27 cellular contexts compared by ENCODE assay signal in the genomic region with DNA sequence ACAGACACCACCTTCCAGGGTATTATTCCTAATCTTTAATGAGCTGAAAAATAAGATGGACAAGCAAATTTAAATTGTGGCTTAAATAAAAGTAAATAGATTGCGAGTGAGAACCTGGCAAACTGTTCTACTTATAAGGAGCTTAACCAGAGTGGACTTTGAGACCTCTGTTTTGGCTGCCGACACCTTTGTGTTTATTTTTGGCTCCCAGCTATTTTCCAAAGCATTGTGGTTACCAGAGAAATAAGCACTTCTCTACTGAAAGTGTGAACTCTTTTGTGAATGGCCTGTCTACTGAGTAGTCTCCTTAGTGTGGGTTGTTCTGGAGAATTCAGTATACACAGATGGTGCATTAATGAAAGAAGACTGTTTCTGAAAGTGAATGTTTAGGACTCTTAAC.
DNase-seq lines count a peak whose midpoint lies in the region; ATAC-seq, FAIRE-seq and TF ChIP-seq lines count a peak whose summit lies in the region.
"Had no signal": no experiment of that assay in that cellular context is flagged by ENCODE, and none has a peak within 500 bp of the region (broad histone marks: within the 10 kb centered on the region; RNA-seq: fewer than 3 reads in every experiment).

No MANE protein-coding gene starts in this region.

- H3K27me3 ChIP-seq in gastroesophageal sphincter (no peaks in the 10 kb centered on the region), pancreas (no peaks in the 10 kb centered on the region)
- no peaks in the 10 kb centered on the region for H3K27me3 ChIP-seq in naive thymus-derived CD4-positive, alpha-beta T cell (ENCODE audit: control insufficient read depth in 2 of 2, insufficient read depth in 2 of 2, low read length in 2 of 2)
- H3K27me3 ChIP-seq: hepatocyte, upper lobe of left lung had no signal

- no peak overlapping the region for H3K4me3 Mint-ChIP-seq in naive thymus-derived CD4-positive, alpha-beta T cell
- H3K4me3 Mint-ChIP-seq: activated CD4-positive, alpha-beta memory T cell treated with anti-CD3 and anti-CD28 coated beads for 36 hours; B cell; stimulated activated naive CD8-positive, alpha-beta T cell treated with anti-CD3 and anti-CD28 coated beads, Interleukin-15, amount 100 ng/mL, for 72 hours; T-helper 2 cell treated with Interferon-gamma antibody and Interleukin-4, amounts not matched to agents 5 μg/mL and 100 μg/mL, for 36 hours had no signal

- ATAC-seq in GM19324 (IDR thresholded peaks at IDR 0.05; ENCODE audit: low FRiP score, unreplicated experiment) = peak; percentile 95
- no peak for ATAC-seq in gastroesophageal sphincter
- ATAC-seq in pancreas = peak; percentile 92 to 97 (median 94)
- ATAC-seq in naive thymus-derived CD4-positive, alpha-beta T cell = no peak
- ATAC-seq: Panc1; stimulated activated naive CD8-positive, alpha-beta T cell treated with anti-CD3 and anti-CD28 coated beads, Interleukin-15, amount 100 ng/mL, for 72 hours had no signal

- no peak overlapping the region for H3K27ac Mint-ChIP-seq in naive thymus-derived CD4-positive, alpha-beta T cell
- H3K27ac Mint-ChIP-seq: activated CD4-positive, alpha-beta memory T cell treated with anti-CD3 and anti-CD28 coated beads for 36 hours; B cell; stimulated activated naive CD8-positive, alpha-beta T cell treated with anti-CD3 and anti-CD28 coated beads, Interleukin-15, amount 100 ng/mL, for 72 hours; T-helper 2 cell treated with Interferon-gamma antibody and Interleukin-4, amounts not matched to agents 5 μg/mL and 100 μg/mL, for 36 hours had no signal

- peaks cover 0 to 15% (median 6%) of the 10 kb centered on the region in 5 donors for H3K27me3 Mint-ChIP-seq in naive thymus-derived CD4-positive, alpha-beta T cell
- H3K27me3 Mint-ChIP-seq: stimulated activated naive CD8-positive, alpha-beta T cell treated with anti-CD3 and anti-CD28 coated beads, Interleukin-15, amount 100 ng/mL, for 72 hours had no signal

- DNase-seq in HuH-7 (ENCODE audit: low spot score) = peak; percentile 2
- DNase-seq in pancreas = peak in 2 of 6 donors; percentile 23 to 38
- no peak for DNase-seq in GF-D8 (lab: John Stamatoyannopoulos, UW)
- no peak for DNase-seq in naive thymus-derived CD4-positive, alpha-beta T cell
- DNase-seq in activated CD4-positive, alpha-beta T cell treated with anti-CD3 and anti-CD28 coated beads, Interleukin-2, amount 50 U/mL, for 1 hour = no peak
- DNase-seq: activated CD4-positive, alpha-beta memory T cell treated with anti-CD3 and anti-CD28 coated beads for 36 hours; activated naive CD4-positive, alpha-beta T cell; amniotic stem cell; COR-L47; dermis blood vessel endothelial cell; foreskin fibroblast; MV-4-11; NCI-H1694; NCI-H226; stimulated activated CD4-positive, alpha-beta T cell treated with anti-CD3 and anti-CD28 coated beads, Interleukin-2, amount 100 ng/mL, for 24 hours; stimulated activated naive CD8-positive, alpha-beta T cell treated with anti-CD3 and anti-CD28 coated beads, Interleukin-15, amount 100 ng/mL, for 72 hours; upper lobe of left lung had no signal

- H3K27ac ChIP-seq in gastroesophageal sphincter (peak overlapping the region; percentile 4 to 31 (median 24)), pancreas (peak overlapping the region in 3 of 4 donors; percentile 0 to 46 (median 33))
- H3K27ac ChIP-seq in naive thymus-derived CD4-positive, alpha-beta T cell (ENCODE audit: low read depth, low read length) = no peak overlapping the region
- H3K27ac ChIP-seq: cardiac muscle cell, epithelial cell of prostate, hepatocyte, HL-60, parathyroid adenoma, upper lobe of left lung had no signal

- intact Hi-C loops in pancreas (cut with DNase I) = loop anchor here in 1 of 3 donors (10.0 kb wide), 1 partner anchor 135 kb away; no protein-coding TSS in a partner anchor
- intact Hi-C loops in naive thymus-derived CD4-positive, alpha-beta T cell (cut with micrococcal nuclease) = no loop called here

- H3K4me3 ChIP-seq in gastroesophageal sphincter (no peak overlapping the region), pancreas (no peak overlapping the region)
- H3K4me3 ChIP-seq in naive thymus-derived CD4-positive, alpha-beta T cell (ENCODE audit: low read length) = no peak overlapping the region
- H3K4me3 ChIP-seq: cardiac muscle cell, hepatocyte, upper lobe of left lung had no signal

- no peak for FAIRE-seq in pancreas (lab: Jason Lieb, UNC)

- no peak for TF ChIP-seq CTCF in gastroesophageal sphincter (IDR thresholded peaks at IDR 0.05)
- no peak for TF ChIP-seq CTCF in pancreas (IDR thresholded peaks at IDR 0.05)

- POLR2A ChIA-PET in naive thymus-derived CD4-positive, alpha-beta T cell (lab: Charles Lee) = no interaction called here

- H3K9me3 Mint-ChIP-seq in naive thymus-derived CD4-positive, alpha-beta T cell = no peaks in the 10 kb centered on the region
- H3K9me3 Mint-ChIP-seq: activated CD4-positive, alpha-beta memory T cell treated with anti-CD3 and anti-CD28 coated beads for 36 hours; stimulated activated naive CD8-positive, alpha-beta T cell treated with anti-CD3 and anti-CD28 coated beads, Interleukin-15, amount 100 ng/mL, for 72 hours; T-helper 2 cell treated with Interferon-gamma antibody and Interleukin-4, amounts not matched to agents 5 μg/mL and 100 μg/mL, for 36 hours had no signal

- no peaks in the 10 kb centered on the region for H3K9me3 ChIP-seq in gastroesophageal sphincter
- H3K9me3 ChIP-seq in pancreas = no peaks in the 10 kb centered on the region
- H3K9me3 ChIP-seq in naive thymus-derived CD4-positive, alpha-beta T cell (ENCODE audit: control insufficient read depth in 2 of 3, low read length in 3 of 3) = no peaks in the 10 kb centered on the region
- H3K9me3 ChIP-seq: upper lobe of left lung had no signal

- TF ChIP-seq EP300 in gastroesophageal sphincter (IDR thresholded peaks at IDR 0.05) = no peak

- CTCF ChIA-PET in naive thymus-derived CD4-positive, alpha-beta T cell (lab: Charles Lee) = no interaction called here

- H3K36me3 ChIP-seq in gastroesophageal sphincter = no peaks in the 10 kb centered on the region
- no peaks in the 10 kb centered on the region for H3K36me3 ChIP-seq in pancreas
- no peaks in the 10 kb centered on the region for H3K36me3 ChIP-seq in naive thymus-derived CD4-positive, alpha-beta T cell (ENCODE audit: control insufficient read depth in 2 of 3, insufficient read depth in 3 of 3, low read length in 3 of 3)
- H3K36me3 ChIP-seq: cardiac muscle cell, upper lobe of left lung had no signal

- H3K4me1 Mint-ChIP-seq in naive thymus-derived CD4-positive, alpha-beta T cell = no peaks in the 10 kb centered on the region
- H3K4me1 Mint-ChIP-seq: B cell; stimulated activated naive CD8-positive, alpha-beta T cell treated with anti-CD3 and anti-CD28 coated beads, Interleukin-15, amount 100 ng/mL, for 72 hours had no signal

- WGBS in gastroesophageal sphincter (ENCODE audit: low coverage in 1 of 2), 2 donors = 22 to 23% methylated on average over 2 of the region's 2 CpGs
- WGBS in pancreas, 2 donors = 12 to 16% methylated on average over 2 of the region's 2 CpGs

- no peak for TF ChIP-seq POLR2A in gastroesophageal sphincter (IDR thresholded peaks at IDR 0.05)

- peaks cover 0 to 21% (median 10%) of the 10 kb centered on the region in 3 donors for H3K4me1 ChIP-seq in gastroesophageal sphincter
- peaks cover 5 to 11% (median 5%) of the 10 kb centered on the region in 3 donors for H3K4me1 ChIP-seq in pancreas
- H3K4me1 ChIP-seq in naive thymus-derived CD4-positive, alpha-beta T cell (ENCODE audit: control insufficient read depth in 2 of 2, insufficient read depth in 2 of 2, low read length in 2 of 2) = no peaks in the 10 kb centered on the region
- H3K4me1 ChIP-seq: parathyroid adenoma, upper lobe of left lung had no signal

- peaks cover 0 to 7% (median 0%) of the 10 kb centered on the region in 5 donors for H3K36me3 Mint-ChIP-seq in naive thymus-derived CD4-positive, alpha-beta T cell
- H3K36me3 Mint-ChIP-seq: activated CD4-positive, alpha-beta memory T cell treated with anti-CD3 and anti-CD28 coated beads for 36 hours had no signal

Comparison
In these comparisons a context has a peak if more than half of its experiments do, and no peak if none do; other contexts are left out.
1. ATAC-seq: peak in GM19324 (single experiment) and pancreas (4 of 4); none in gastroesophageal sphincter (single experiment) and naive thymus-derived CD4-positive, alpha-beta T cell (single experiment).